ENCODE assay signal across 8 cellular contexts in genomic region chr7:10412426-10413019, GRCh38.
DNase-seq lines count a peak whose midpoint lies in the region; ATAC-seq, FAIRE-seq and TF ChIP-seq lines count a peak whose summit lies in the region.

No MANE protein-coding gene starts in this region.

- no peak overlapping the region for H2BK5ac ChIP-seq in IMR-90 (ENCODE audit: low read depth, low read length, poor library complexity, severe bottlenecking)

- H3K56ac ChIP-seq in IMR-90 (ENCODE audit: extremely low read depth, insufficient read depth, low read length): no peak overlapping the region

- H3K27me3 ChIP-seq in IMR-90 (ENCODE audit: control insufficient read depth, insufficient read depth, low read length): no peaks in the 10 kb centered on the region
- no peaks in the 10 kb centered on the region for H3K27me3 ChIP-seq in pancreas

- H3K4me3 ChIP-seq in IMR-90 (ENCODE audit: insufficient read depth, low read depth, low read length): no peak overlapping the region
- H3K4me3 ChIP-seq in epithelial cell of esophagus (ENCODE audit: low read length): no peak overlapping the region
- H3K4me3 ChIP-seq in pancreas: no peak overlapping the region

- H3K4me1 ChIP-seq in IMR-90 (ENCODE audit: control insufficient read depth, insufficient read depth, low read length) (no peaks in the 10 kb centered on the region), pancreas (no peaks in the 10 kb centered on the region)

- no peak overlapping the region for H2BK20ac ChIP-seq in IMR-90 (ENCODE audit: low read depth, low read length)

- in situ Hi-C loops in IMR-90 (cut with MboI; ENCODE audit: low sequenced_read_pairs): no loop called here

- no peaks in the 10 kb centered on the region for H3K36me3 ChIP-seq in IMR-90 (ENCODE audit: control insufficient read depth, insufficient read depth, low read length)
- H3K36me3 ChIP-seq in pancreas: no peaks in the 10 kb centered on the region

- H3K9me1 ChIP-seq in IMR-90 (ENCODE audit: insufficient read depth, low read length): no peaks in the 10 kb centered on the region

- FAIRE-seq in pancreas (lab: Jason Lieb, UNC): peak; percentile 95

- H2AK9ac ChIP-seq in IMR-90 (replicated peaks; ENCODE audit: low read depth, low read length, poor library complexity): no peak overlapping the region

- H2BK15ac ChIP-seq in IMR-90 (ENCODE audit: low read depth, low read length): no peak overlapping the region

- H3K9me3 ChIP-seq in IMR-90 (ENCODE audit: control insufficient read depth, insufficient read depth, low read length): 0 out of 2 replicates have a peak, but pooled peaks cover 4% of the 10 kb centered on the region
- no peaks in the 10 kb centered on the region for H3K9me3 ChIP-seq in pancreas

- no peak overlapping the region for H4K91ac ChIP-seq in IMR-90 (ENCODE audit: insufficient read depth, low read depth, low read length)

- dilution Hi-C loops in IMR-90 (cut with HindIII; ENCODE audit: low sequenced_read_pairs, unreplicated experiment): no loop called here

- WGBS in IMR-90 (ENCODE audit: extremely low coverage in 2 of 2, insufficient read length in 1 of 2), 2 experiments: no CpG with 5 or more reads among the region's 3 CpGs
- WGBS in pancreas, 2 donors: 1% methylated on average over 3 of the region's 3 CpGs

- no peak overlapping the region for H3K23ac ChIP-seq in IMR-90 (ENCODE audit: low read depth, low read length)

- no peak overlapping the region for H3K27ac ChIP-seq in IMR-90 (ENCODE audit: insufficient read depth, low read length)
- no peak overlapping the region for H3K27ac ChIP-seq in pancreas

- no peak overlapping the region for H3K18ac ChIP-seq in IMR-90 (ENCODE audit: low read depth, low read length)

- no TSS peak for BruUV-seq in IMR-90 (replicated peaks; lab: Mats Ljungman, UMichigan)

- H4K20me1 ChIP-seq in IMR-90 (ENCODE audit: insufficient read depth, low read length): no peaks in the 10 kb centered on the region

- 0 out of 2 replicates have a peak, but pooled peaks have one; percentile 7 for TF ChIP-seq RAD21 in IMR-90 (IDR thresholded peaks at IDR 0.05; ENCODE audit: low read length)

- TF ChIP-seq CTCF in IMR-90 (conservative IDR thresholded peaks at IDR 0.05; ENCODE audit: low read depth, low read length) (peak; percentile 26), epithelial cell of esophagus (IDR thresholded peaks at IDR 0.05; ENCODE audit: insufficient read depth, low read depth, low read length, missing control alignments) (peak; percentile 65), pancreas (IDR thresholded peaks at IDR 0.05) (peak; percentile 47 to 65 (median 56))

- peak; percentile 84 for ATAC-seq in GM21529 (IDR thresholded peaks at IDR 0.05; ENCODE audit: unreplicated experiment)
- ATAC-seq in IMR-90 (ENCODE audit: low read depth): no peak
- ATAC-seq in pancreas: peak in 3 of 4 donors; percentile 56 to 77 (median 63)

- no peak for TF ChIP-seq POLR2A in IMR-90 (IDR thresholded peaks at IDR 0.05; ENCODE audit: low read depth, low read length)

- H2BK120ac ChIP-seq in IMR-90 (ENCODE audit: low read depth, low read length): no peak overlapping the region

- H2AK5ac ChIP-seq in IMR-90 (ENCODE audit: low read depth, low read length): no peak overlapping the region

- H3K4me2 ChIP-seq in IMR-90 (ENCODE audit: low read depth, low read length): no peak overlapping the region

- H4K5ac ChIP-seq in IMR-90 (ENCODE audit: low read depth, low read length): no peak overlapping the region

- H2AFZ ChIP-seq in IMR-90 (replicated peaks; ENCODE audit: low read length, poor library complexity): no peak overlapping the region

- H3K4ac ChIP-seq in IMR-90 (ENCODE audit: low read depth, low read length): no peak overlapping the region

- peak; percentile 26 for DNase-seq in activated CD4-positive, alpha-beta T cell treated with anti-CD3 and anti-CD28 coated beads for 48 hours
- DNase-seq in activated CD4-positive, alpha-beta T cell treated with anti-CD3 and anti-CD28 coated beads, Interleukin-2, amount 50 U/mL, for 1 hour: no peak
- peak; percentile 1 for DNase-seq in IMR-90
- DNase-seq in RKO (ENCODE audit: low spot score): peak; percentile 64
- DNase-seq in epithelial cell of esophagus (ENCODE audit: low read depth): peak; percentile 56
- peak in 1 of 6 donors; percentile 37 for DNase-seq in pancreas
- no peak for DNase-seq in mesenteric fat pad (ENCODE audit: low spot score)

- intact Hi-C loops in IMR-90 (cut with micrococcal nuclease) (loop anchor here (5.0 kb wide), 1 partner anchor 1995 kb away; no protein-coding TSS in a partner anchor), pancreas (cut with DNase I) (no loop called here)

- H3K9ac ChIP-seq in IMR-90 (ENCODE audit: low read depth, low read length): no peak overlapping the region

- CTCF ChIA-PET in IMR-90 (lab: Yijun Ruan, JAX): no interaction called here

- H3K14ac ChIP-seq in IMR-90 (replicated peaks; ENCODE audit: low read depth, low read length): no peak overlapping the region

- H4K8ac ChIP-seq in IMR-90 (ENCODE audit: low read depth in 2 of 2, low read length in 2 of 2): no peak overlapping the region

- no peaks in the 10 kb centered on the region for H3K79me1 ChIP-seq in IMR-90 (ENCODE audit: low read depth in 1 of 2, low read length in 2 of 2)

- POLR2A ChIA-PET in IMR-90 (lab: Charles Lee; ENCODE audit: unreplicated experiment): no interaction called here

TF ChIP-seq in IMR-90, 13 proteins besides CTCF, POLR2A, EP300 and RAD21:
- TF ChIP-seq CHD1 (IDR thresholded peaks at IDR 0.05; ENCODE audit: low read depth, low read length) (no peak), BHLHE40 (IDR thresholded peaks at IDR 0.05; ENCODE audit: low read depth, low read length) (no peak), NFE2L2 (IDR thresholded peaks at IDR 0.05; ENCODE audit: low read depth, low read length) (no peak), USF2 (IDR thresholded peaks at IDR 0.05; ENCODE audit: low read depth, low read length) (no peak), FOS (IDR thresholded peaks at IDR 0.05; ENCODE audit: low read depth, low read length) (no peak), RFX5 (IDR thresholded peaks at IDR 0.05; ENCODE audit: low read depth, low read length) (no peak), RCOR1 (IDR thresholded peaks at IDR 0.05; ENCODE audit: insufficient replicate concordance, low read length) (no peak), CEBPB (IDR thresholded peaks at IDR 0.05; ENCODE audit: low read depth, low read length) (no peak), MAZ (IDR thresholded peaks at IDR 0.05; ENCODE audit: borderline replicate concordance, low read depth, low read length) (no peak), SMC3 (IDR thresholded peaks at IDR 0.05; ENCODE audit: low read depth, low read length) (no peak)

Comparison
In these comparisons a context has a peak if more than half of its experiments do, and no peak if none do; other contexts are left out.
1. DNase-seq: peak in activated CD4-positive, alpha-beta T cell treated with anti-CD3 and anti-CD28 coated beads for 48 hours (single experiment), IMR-90 (single experiment), RKO (single experiment) and epithelial cell of esophagus (single experiment); none in activated CD4-positive, alpha-beta T cell treated with anti-CD3 and anti-CD28 coated beads, Interleukin-2, amount 50 U/mL, for 1 hour (single experiment) and mesenteric fat pad (single experiment).
2. Peak in every context shown above with its lines, with median percentiles within 50 percentile points of each other: CTCF ChIP-seq.